ENCODE assay signal across 12 cellular contexts in the genomic region with DNA sequence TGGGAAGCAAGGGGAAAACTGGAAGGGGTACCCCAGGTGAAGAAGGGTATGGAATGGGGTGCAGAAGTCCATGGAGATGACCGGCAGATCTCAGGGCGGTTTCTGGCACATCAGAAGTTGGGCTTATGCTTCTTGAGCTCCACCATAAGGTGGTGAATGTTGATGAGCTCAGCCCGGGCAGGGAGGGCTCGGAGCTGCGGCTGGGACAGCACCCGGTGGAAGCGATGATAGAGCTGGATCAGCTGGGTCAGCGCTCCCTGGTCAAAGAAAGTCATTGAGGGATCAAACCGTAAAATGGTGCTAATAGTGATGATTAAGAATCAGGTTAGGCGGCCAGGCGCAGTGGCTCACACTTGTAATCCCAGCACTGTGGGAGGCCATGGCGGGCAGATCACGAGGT. TPM values are rescaled to one million over a fixed set of nuclear protein-coding genes. Genes with fewer than 3 reads are reported as not detected.
DNase-seq lines count a peak whose midpoint lies in the region; ATAC-seq and TF ChIP-seq lines count a peak whose summit lies in the region.
"Had no signal": no experiment of that assay in that cellular context is flagged by ENCODE, and none has a peak within 500 bp of the region (broad histone marks: within the 10 kb centered on the region; RNA-seq: fewer than 3 reads in every experiment).

No MANE protein-coding gene starts in this region.

- intact Hi-C loops in Panc1 (cut with micrococcal nuclease; ENCODE audit: unreplicated experiment), result no loop called here
- intact Hi-C loops in psoas muscle (cut with DNase I), result no loop called here

- in situ Hi-C loops in Panc1 (cut with HindIII; ENCODE audit: low pct_unique_long_range_greater_than_20kb, low sequenced_read_pairs), result no loop called here

- H3K4me1 ChIP-seq in Panc1 (ENCODE audit: control insufficient read depth, insufficient read depth, low read length) (peaks cover 14% of the 10 kb centered on the region), psoas muscle (peaks cover 13% of the 10 kb centered on the region)

- no TSS peak for BruUV-seq in Panc1 (replicated peaks; lab: Mats Ljungman, UMichigan)

- ATAC-seq in Panc1, result no peak
- ATAC-seq in psoas muscle, result no peak

- TF ChIP-seq CTCF in Panc1 (IDR thresholded peaks at IDR 0.05), result no peak
- no peak for TF ChIP-seq CTCF in chondrocyte (IDR thresholded peaks at IDR 0.05)
- no peak for TF ChIP-seq CTCF in psoas muscle (IDR thresholded peaks at IDR 0.05)

- CTCF ChIA-PET in Panc1 (lab: Charles Lee), result no interaction called here

- H3K4me3 ChIP-seq in Panc1 (ENCODE audit: low read depth in 2 of 2, low read length in 2 of 2), result no peak overlapping the region
- H3K4me3 ChIP-seq in skin epidermis, result no peak overlapping the region
- no peak overlapping the region for H3K4me3 ChIP-seq in psoas muscle

- DNase-seq in T-helper 2 cell treated with Interferon-gamma antibody and Interleukin-4, amounts not matched to agents 5 μg/mL and 100 μg/mL, for 36 hours (ENCODE audit: low spot score), result no peak
- DNase-seq in T-helper 2 cell (no peak), Panc1 (ENCODE audit: low read depth, low spot score) (no peak), chondrocyte (ENCODE audit: low spot score) (no peak), glomerular visceral epithelial cell (ENCODE audit: extremely low spot score) (no peak), NCI-H1930 (lab: John Stamatoyannopoulos, UW) (no peak), psoas muscle (no peak)
- DNase-seq: kidney, posterior cingulate gyrus, WERI-Rb-1 had no signal

- peak overlapping the region; percentile 90 for H3K27ac Mint-ChIP-seq in T-helper 2 cell treated with Interferon-gamma antibody and Interleukin-4, amounts not matched to agents 5 μg/mL and 100 μg/mL, for 36 hours
- H3K27ac Mint-ChIP-seq in chondrocyte (ENCODE audit: unreplicated experiment), result peak overlapping the region; percentile 97

- peak overlapping the region; percentile 95 for H3K4me3 Mint-ChIP-seq in T-helper 2 cell treated with Interferon-gamma antibody and Interleukin-4, amounts not matched to agents 5 μg/mL and 100 μg/mL, for 36 hours
- peak overlapping the region; percentile 87 for H3K4me3 Mint-ChIP-seq in chondrocyte (ENCODE audit: unreplicated experiment)

- H3K9me3 ChIP-seq in Panc1 (ENCODE audit: control insufficient read depth, insufficient read depth, low read depth, low read length) (no peaks in the 10 kb centered on the region), psoas muscle (no peaks in the 10 kb centered on the region)
- H3K9me3 ChIP-seq: esophagus muscularis mucosa had no signal

- POLR2A ChIA-PET in Panc1 (lab: Charles Lee), result interaction anchor here (1.1 to 1.2 kb wide), 2 partner anchors 10 to 279 kb away, joined by 4 read pairs; no protein-coding TSS in a partner anchor

- 92 to 100% (median 92%) methylated on average over 13 of the region's 13 CpGs for WGBS in psoas muscle, 3 donors

- peaks cover 4% of the 10 kb centered on the region; the same call in 1 of the 2 replicates for H3K36me3 ChIP-seq in Panc1 (ENCODE audit: control insufficient read depth, insufficient read depth, low read length)
- H3K36me3 ChIP-seq in psoas muscle (ENCODE audit: insufficient read depth in 1 of 2, low read depth in 1 of 2), result peaks cover 8 to 41% of the 10 kb centered on the region in 2 donors

- H3K9me3 Mint-ChIP-seq in T-helper 2 cell treated with Interferon-gamma antibody and Interleukin-4, amounts not matched to agents 5 μg/mL and 100 μg/mL, for 36 hours, result no peaks in the 10 kb centered on the region
- H3K9me3 Mint-ChIP-seq in chondrocyte (ENCODE audit: low read depth), result no peaks in the 10 kb centered on the region

- H3K4me1 Mint-ChIP-seq in T-helper 2 cell treated with Interferon-gamma antibody and Interleukin-4, amounts not matched to agents 5 μg/mL and 100 μg/mL, for 36 hours (ENCODE audit: low read depth), result peaks cover 36% of the 10 kb centered on the region
- peaks cover 43% of the 10 kb centered on the region for H3K4me1 Mint-ChIP-seq in chondrocyte (ENCODE audit: low read depth)

- H3K36me3 Mint-ChIP-seq in T-helper 2 cell treated with Interferon-gamma antibody and Interleukin-4, amounts not matched to agents 5 μg/mL and 100 μg/mL, for 36 hours (ENCODE audit: low read depth), result peaks cover 26% of the 10 kb centered on the region
- peaks cover 9% of the 10 kb centered on the region for H3K36me3 Mint-ChIP-seq in chondrocyte (ENCODE audit: low read depth)

- peaks cover 4% of the 10 kb centered on the region for H3K27me3 Mint-ChIP-seq in T-helper 2 cell treated with Interferon-gamma antibody and Interleukin-4, amounts not matched to agents 5 μg/mL and 100 μg/mL, for 36 hours (ENCODE audit: low read depth)
- no peaks in the 10 kb centered on the region for H3K27me3 Mint-ChIP-seq in chondrocyte (ENCODE audit: low read depth)

- H3K27me3 ChIP-seq in Panc1 (ENCODE audit: control insufficient read depth, insufficient read depth, low read length), result no peaks in the 10 kb centered on the region
- no peaks in the 10 kb centered on the region for H3K27me3 ChIP-seq in psoas muscle (ENCODE audit: insufficient read depth in 3 of 3, low read length in 2 of 3)

- H3K27ac ChIP-seq in Panc1 (ENCODE audit: low read length) (peak overlapping the region; percentile 98; the same call in 1 of the 2 replicates), skin epidermis (peak overlapping the region in 16 of 21 experiments; percentile 49 to 99 (median 93)), psoas muscle (no peak overlapping the region)

RNA-seq across cellular contexts. Expression of a gene that starts 20.9 kb away (rescaled TPM):
- total RNA-seq in Panc1 (2021; ENCODE audit: unreplicated experiment) (77.7 TPM), chondrocyte (35.8 to 49.9 TPM (median 36.0 TPM) in 3 replicates), psoas muscle (10 to 100 TPM; 35.7 to 52.5 (median 46.8) TPM)
- 68.6 TPM for polyA plus RNA-seq in Panc1 (2012; ENCODE audit: insufficient read length)
- polyA plus RNA-seq in psoas muscle, result 10 to 100 TPM; 29.3 to 31.6 (median 30.2) TPM

RNA-seq across cellular contexts. Expression of a gene that starts 21.1 kb away (rescaled TPM):
- total RNA-seq in Panc1 (2021; ENCODE audit: unreplicated experiment), result 1,987 TPM
- polyA plus RNA-seq in Panc1 (2012; ENCODE audit: insufficient read length), result 3,030 TPM
- 1,578 to 1,963 TPM (median 1,582 TPM) in 3 replicates for total RNA-seq in chondrocyte
- total RNA-seq in psoas muscle, result 1,000 to 10,000 TPM; 1,108 to 1,410 (median 1,267) TPM
- 1,000 to 10,000 TPM; 1,958 to 4,446 (median 3,068) TPM for polyA plus RNA-seq in psoas muscle

RNA-seq across cellular contexts. Expression of a gene that starts 26.2 kb away (rescaled TPM):
- total RNA-seq in Panc1 (2021; ENCODE audit: unreplicated experiment) (6.0 TPM), chondrocyte (6.5 to 9.2 TPM (median 7.3 TPM) in 3 replicates), psoas muscle (1 to 10 TPM; 1.3 to 3.6 (median 1.7) TPM)
- 6.4 TPM for polyA plus RNA-seq in Panc1 (2012; ENCODE audit: insufficient read length)
- polyA plus RNA-seq in psoas muscle, result 1 to 10 TPM; 1.7 to 3.0 (median 1.8) TPM

RNA-seq across cellular contexts. Expression of a gene that starts 38.3 kb away (rescaled TPM):
- total RNA-seq in Panc1 (2021; ENCODE audit: unreplicated experiment), result 80.6 TPM
- 80.7 TPM for polyA plus RNA-seq in Panc1 (2012; ENCODE audit: insufficient read length)
- total RNA-seq in chondrocyte, result 42.4 to 79.7 TPM (median 48.1 TPM) in 3 replicates
- 10 to 100 TPM; 22.4 to 46.0 (median 34.7) TPM for total RNA-seq in psoas muscle
- polyA plus RNA-seq in psoas muscle, result 10 to 100 TPM; 33.3 to 65.0 (median 44.4) TPM

RNA-seq across cellular contexts. Expression of a gene that starts 38.7 kb away (rescaled TPM):
- 101 TPM for total RNA-seq in Panc1 (2021; ENCODE audit: unreplicated experiment)
- 127 TPM for polyA plus RNA-seq in Panc1 (2012; ENCODE audit: insufficient read length)
- total RNA-seq in chondrocyte, result 25.3 to 35.5 TPM (median 27.8 TPM) in 3 replicates
- total RNA-seq in psoas muscle, result 10 to 100 TPM; 57.2 to 87.6 (median 75.7) TPM
- polyA plus RNA-seq in psoas muscle, result 100 to 1,000 TPM; 223 to 296 (median 248) TPM
